ENCODE assay signal across 11 cellular contexts in genomic region chr19:49746206-49746958, GRCh38. TPM values are rescaled to one million over a fixed set of nuclear protein-coding genes. Genes with fewer than 3 reads are reported as not detected.
A peak's percentile ranks its signal among the peaks of the same experiment; 100 is the strongest.
DNase-seq lines count a peak whose midpoint lies in the region; ATAC-seq and TF ChIP-seq lines count a peak whose summit lies in the region.
"Had no signal": no experiment of that assay in that cellular context is flagged by ENCODE, and none has a peak within 500 bp of the region (broad histone marks: within the 10 kb centered on the region; RNA-seq: fewer than 3 reads in every experiment).

No MANE protein-coding gene starts in this region.

- H3K36me3 ChIP-seq in HEK293 (ENCODE audit: control insufficient read depth in 2 of 2, insufficient read depth in 1 of 2, low read length in 2 of 2): no peaks in the 10 kb centered on the region
- no peaks in the 10 kb centered on the region for H3K36me3 ChIP-seq in osteoblast (ENCODE audit: insufficient read depth, low read length)
- H3K36me3 ChIP-seq: thoracic aorta had no signal

- no peaks in the 10 kb centered on the region for H3K79me2 ChIP-seq in osteoblast (ENCODE audit: insufficient read depth, low read length)

- DNase-seq in activated CD4-positive, alpha-beta T cell treated with anti-CD3 and anti-CD28 coated beads for 1 hour: peak; percentile 28
- peak; percentile 8 to 35 (median 35) for DNase-seq in effector memory CD8-positive, alpha-beta T cell
- DNase-seq in osteoblast (ENCODE audit: insufficient read length, low spot score, missing footprints): peak; percentile 68
- DNase-seq in SKM-1 (lab: John Stamatoyannopoulos, UW; ENCODE audit: unreplicated experiment): no peak

- peak overlapping the region in 1 of 2 donors; percentile 25 for H3K4me3 Mint-ChIP-seq in effector memory CD8-positive, alpha-beta T cell

- H3K36me3 Mint-ChIP-seq in effector memory CD8-positive, alpha-beta T cell (ENCODE audit: insufficient read depth): no peaks in the 10 kb centered on the region

- ATAC-seq in effector memory CD8-positive, alpha-beta T cell (replicated peaks): peak; percentile 75
- ATAC-seq in HG03442 (IDR thresholded peaks at IDR 0.05; ENCODE audit: unreplicated experiment): no peak
- no peak for ATAC-seq in HG03196 (IDR thresholded peaks at IDR 0.05; ENCODE audit: unreplicated experiment)
- no peak for ATAC-seq in GM21619 (IDR thresholded peaks at IDR 0.05; ENCODE audit: unreplicated experiment)

- no peaks in the 10 kb centered on the region for H3K4me1 ChIP-seq in HEK293 (ENCODE audit: control insufficient read depth, insufficient read depth, low read length)
- peaks cover 12% of the 10 kb centered on the region for H3K4me1 ChIP-seq in osteoblast (ENCODE audit: insufficient read depth, low read length)

- H3K4me2 ChIP-seq in osteoblast (ENCODE audit: insufficient read depth, low read length): no peak overlapping the region

- CTCF ChIA-PET in HEK293 (lab: Yijun Ruan, JAX): interaction anchor here (0.6 to 0.9 kb wide), 3 partner anchors 25 to 69 kb away, joined by 3 read pairs; partner anchors contain the start of gene PRMT1

- H3K27ac Mint-ChIP-seq in effector memory CD8-positive, alpha-beta T cell: no peak overlapping the region

- no peaks in the 10 kb centered on the region for H3K27me3 Mint-ChIP-seq in effector memory CD8-positive, alpha-beta T cell

- TF ChIP-seq CTCF in HEK293 (tag by site-specific recombination; IDR thresholded peaks at IDR 0.05) (no peak), osteoblast (IDR thresholded peaks at IDR 0.05; ENCODE audit: extremely low read depth, low read depth, low read length) (no peak)

- H2AFZ ChIP-seq in osteoblast (ENCODE audit: low read length): no peak overlapping the region

- H4K20me1 ChIP-seq in osteoblast (ENCODE audit: insufficient read depth, low read length): no peaks in the 10 kb centered on the region

- H3K9me3 Mint-ChIP-seq in effector memory CD8-positive, alpha-beta T cell: no peaks in the 10 kb centered on the region

- no peak overlapping the region for H3K4me3 ChIP-seq in HEK293 (ENCODE audit: low read depth, low read length)
- H3K4me3 ChIP-seq in osteoblast (ENCODE audit: insufficient read depth, low read length): no peak overlapping the region
- H3K4me3 ChIP-seq: thoracic aorta had no signal

- POLR2A ChIA-PET in HEK293 (lab: Yijun Ruan, JAX): no interaction called here

- H3K9me3 ChIP-seq in HEK293 (ENCODE audit: control insufficient read depth, insufficient read depth, low read depth, low read length) (no peaks in the 10 kb centered on the region), osteoblast (ENCODE audit: low read depth, low read length) (no peaks in the 10 kb centered on the region)
- H3K9me3 ChIP-seq: thoracic aorta had no signal

- H3K4me1 Mint-ChIP-seq in effector memory CD8-positive, alpha-beta T cell (ENCODE audit: low read depth in 2 of 2): peaks cover 0 to 6% of the 10 kb centered on the region in 2 donors

- H3K27ac ChIP-seq in HEK293 (ENCODE audit: extremely low read depth, low read depth, low read length): no peak overlapping the region
- H3K27ac ChIP-seq in osteoblast (ENCODE audit: low read depth, low read length): no peak overlapping the region
- H3K27ac ChIP-seq: thoracic aorta had no signal

- no peaks in the 10 kb centered on the region for H3K27me3 ChIP-seq in osteoblast (ENCODE audit: insufficient read depth, low read length)

TF ChIP-seq in HEK293, 187 proteins besides CTCF, POLR2A, EP300 and RAD21:
- peak; percentile 74; the same call in 1 of the 2 replicates for TF ChIP-seq ZNF140 (tag by site-specific recombination; IDR thresholded peaks at IDR 0.05)
- TF ChIP-seq EGR2 (tag by site-specific recombination; IDR thresholded peaks at IDR 0.05; ENCODE audit: low read depth): peak; percentile 56; the same call in 1 of the 2 replicates
- TF ChIP-seq KLF8 (tag by site-specific recombination; IDR thresholded peaks at IDR 0.05): peak; percentile 67; the same call in 1 of the 2 replicates
- no peak for TF ChIP-seq OSR2 (tag by site-specific recombination; IDR thresholded peaks at IDR 0.05)
- no peak for TF ChIP-seq ZNF223 (tag by site-specific recombination; IDR thresholded peaks at IDR 0.05)
- peak; percentile 37 for TF ChIP-seq ZFHX2 (tag by site-specific recombination; conservative IDR thresholded peaks at IDR 0.05)
- peak; percentile 80 for TF ChIP-seq SP3 (tag by site-specific recombination; IDR thresholded peaks at IDR 0.05)
- TF ChIP-seq KLF9 (tag by site-specific recombination; IDR thresholded peaks at IDR 0.05; ENCODE audit: low read depth): peak; percentile 49; the same call in 1 of the 2 replicates
- peak; percentile 77 for TF ChIP-seq ZNF394 (tag by site-specific recombination; IDR thresholded peaks at IDR 0.05; ENCODE audit: borderline replicate concordance)
- TF ChIP-seq KLF1 (tag by site-specific recombination; IDR thresholded peaks at IDR 0.05): peak; percentile 84
- TF ChIP-seq ZBTB20 (tag by site-specific recombination; IDR thresholded peaks at IDR 0.05): no peak
- TF ChIP-seq SP2 (tag by site-specific recombination; IDR thresholded peaks at IDR 0.05): no peak; the same call in 1 of the 2 replicates

RNA-seq across cellular contexts. Expression of gene TSKS, which starts 16.7 kb away (rescaled TPM):
- not detected in 2 replicates for total RNA-seq in osteoblast
- total RNA-seq: epithelial cell of proximal tubule, HT1080, thoracic aorta had no signal

RNA-seq across cellular contexts. Expression of gene AP2A1, which starts 20.4 kb away (rescaled TPM):
- total RNA-seq in osteoblast: 93.1 and 98.1 TPM in 2 replicates

RNA-seq across cellular contexts. Expression of gene CPT1C, which starts 55.5 kb away (rescaled TPM):
- total RNA-seq in osteoblast: 10.9 and 17.0 TPM in 2 replicates

RNA-seq across cellular contexts. Expression of gene ADM5, which starts 57.0 kb away (rescaled TPM):
- under 0.01 and 0.29 TPM in 2 replicates for total RNA-seq in osteoblast
